Comparison of ENCODE assay signal across 15 cellular contexts in the genomic region with DNA sequence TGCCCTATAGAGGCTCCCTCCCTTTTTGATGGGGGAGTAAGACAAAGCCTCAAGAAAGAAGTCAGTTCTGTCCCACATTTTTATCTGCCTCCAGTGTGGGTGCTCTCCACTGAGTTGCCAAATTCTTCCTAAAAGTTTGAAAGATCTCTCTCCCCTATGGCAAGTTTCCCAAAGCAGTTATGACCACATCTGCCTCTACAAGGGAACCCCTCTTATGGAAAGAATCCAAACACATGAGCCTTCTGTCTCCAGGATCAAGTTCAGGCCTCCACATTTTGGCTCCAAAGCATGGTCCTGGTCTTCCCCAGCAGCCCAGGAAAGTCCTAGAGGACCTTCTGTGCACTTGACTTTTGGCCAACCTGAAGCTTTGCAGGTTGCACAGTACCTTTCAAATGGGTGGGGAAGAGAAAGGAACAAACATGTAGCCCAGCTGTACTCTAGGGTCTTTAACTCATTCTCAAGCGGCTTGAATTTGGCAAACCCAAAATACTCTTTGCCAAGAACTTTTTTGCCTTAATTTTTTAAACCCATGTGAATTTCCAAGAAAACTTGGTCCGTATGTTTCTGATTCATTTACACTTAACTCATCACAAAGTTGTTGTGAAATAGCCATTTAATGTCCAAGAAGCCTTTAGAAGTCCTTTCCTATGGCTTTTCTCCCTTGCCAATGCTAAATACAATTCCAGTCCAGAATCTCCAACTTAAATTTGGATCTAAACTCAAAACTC.
"Had no signal": no experiment of that assay in that cellular context is flagged by ENCODE, and none has a peak within 500 bp of the region (broad histone marks: within the 10 kb centered on the region; RNA-seq: fewer than 3 reads in every experiment).

No MANE protein-coding gene starts in this region.

- ATAC-seq: activated CD8-positive, alpha-beta T cell treated with anti-CD3 and anti-CD28 coated beads, Interleukin-2, amount 10 ng/mL, durations not matched to agents 7 days and 5 days; activated naive CD4-positive, alpha-beta T cell treated with anti-CD3 and anti-CD28 coated beads, Interleukin-2, amount 50 U/mL, for 72 hours; activated T-cell treated with anti-CD3 and anti-CD28 coated beads, Interleukin-2, amount 50 U/mL, for 72 hours; esophagus mucosa; right lobe of liver; T-helper 17 cell had no signal

- H3K4me3 ChIP-seq: colonic mucosa, prostate gland, right lobe of liver, spleen, upper lobe of left lung had no signal

- H3K27ac ChIP-seq: colonic mucosa, prostate gland, right lobe of liver, spleen, upper lobe of left lung had no signal

- H3K9me3 ChIP-seq: colonic mucosa, prostate gland, right lobe of liver, spleen, upper lobe of left lung had no signal

- DNase-seq: activated CD4-positive, alpha-beta T cell treated with anti-CD3 and anti-CD28 coated beads for 48 hours; activated CD8-positive, alpha-beta memory T cell treated with anti-CD3 and anti-CD28 coated beads, Interleukin-2, amount 50 U/mL, for 4 hours; activated CD8-positive, alpha-beta T cell treated with anti-CD3 and anti-CD28 coated beads, Interleukin-2, amount 10 ng/mL, durations not matched to agents 7 days and 5 days; activated gamma-delta T cell; activated T-cell treated with anti-CD3 and anti-CD28 coated beads, Interleukin-2, amount 50 U/mL, for 72 hours; central memory CD4-positive, alpha-beta T cell; colonic mucosa; hippocampal formation; right lobe of liver; spleen; T-helper 17 cell; upper lobe of left lung had no signal

- H3K36me3 ChIP-seq: colonic mucosa, prostate gland, right lobe of liver, spleen, upper lobe of left lung had no signal

- H3K4me1 ChIP-seq: colonic mucosa, prostate gland, right lobe of liver, spleen had no signal

- H3K27me3 ChIP-seq: colonic mucosa, right lobe of liver, spleen, upper lobe of left lung had no signal
